ENCODE assay signal across 30 cellular contexts in the genomic region with DNA sequence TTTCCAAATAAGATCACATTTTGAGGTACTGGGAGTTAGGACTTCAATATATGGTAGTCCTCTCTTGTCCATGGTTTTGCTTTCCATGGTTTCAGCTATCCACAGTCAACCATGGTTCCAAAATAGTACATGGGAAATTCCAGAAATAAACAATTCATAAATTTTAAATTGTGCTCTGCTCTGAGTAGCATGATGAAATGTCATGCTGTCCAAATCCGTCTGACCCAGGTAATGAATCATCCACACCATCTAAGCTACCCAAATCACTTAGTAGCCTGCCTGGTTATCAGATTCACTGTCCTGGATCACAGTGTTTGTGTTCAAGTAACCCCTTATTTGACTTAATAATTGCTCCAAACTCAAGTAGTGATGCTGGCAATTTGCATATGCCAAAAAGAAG.
DNase-seq lines count a peak whose midpoint lies in the region; ATAC-seq, FAIRE-seq and TF ChIP-seq lines count a peak whose summit lies in the region.
"Had no signal": no experiment of that assay in that cellular context is flagged by ENCODE, and none has a peak within 500 bp of the region (broad histone marks: within the 10 kb centered on the region; RNA-seq: fewer than 3 reads in every experiment).

No MANE protein-coding gene starts in this region.

- intact Hi-C loops in aorta (cut with DNase I) (no loop called here), OCI-LY7 (cut with micrococcal nuclease; ENCODE audit: unreplicated experiment) (no loop called here)

- no peak for ATAC-seq in aorta (ENCODE audit: low FRiP score)
- ATAC-seq: activated CD8-positive, alpha-beta T cell treated with anti-CD3 and anti-CD28 coated beads for 36 hours; CD8-positive, alpha-beta T cell; gastroesophageal sphincter had no signal

- H3K9me2 ChIP-seq in OCI-LY7 (ENCODE audit: insufficient read depth, low read length): no peaks in the 10 kb centered on the region

- no peak for FAIRE-seq in bronchial epithelial cell (lab: Jason Lieb, UNC)
- FAIRE-seq: A204.1, GM12878, small intestine had no signal

- H3K36me3 ChIP-seq in ACC112 (ENCODE audit: insufficient read depth, low read length) (no peaks in the 10 kb centered on the region), bronchial epithelial cell (ENCODE audit: control insufficient read depth, insufficient read depth, low read length) (no peaks in the 10 kb centered on the region), aorta (ENCODE audit: control insufficient read depth in 1 of 2, insufficient read depth in 2 of 2, low read length in 1 of 2) (no peaks in the 10 kb centered on the region), OCI-LY7 (ENCODE audit: insufficient read depth, low read length) (no peaks in the 10 kb centered on the region)
- H3K36me3 ChIP-seq: colonic mucosa, gastroesophageal sphincter, ovary, SJSA1 had no signal

- H2AFZ ChIP-seq in ACC112 (ENCODE audit: low read length, unreplicated experiment): no peak overlapping the region
- no peak overlapping the region for H2AFZ ChIP-seq in OCI-LY7 (ENCODE audit: low read length)

- peaks cover 13% of the 10 kb centered on the region for H3K4me1 ChIP-seq in ACC112 (ENCODE audit: control insufficient read depth, insufficient read depth, low read length, unreplicated experiment)
- H3K4me1 ChIP-seq in aorta (ENCODE audit: control insufficient read depth in 1 of 2, insufficient read depth in 2 of 2, low read length in 2 of 2): no peaks in the 10 kb centered on the region
- H3K4me1 ChIP-seq in OCI-LY7 (ENCODE audit: insufficient read depth, low read length, poor library complexity, severe bottlenecking): no peaks in the 10 kb centered on the region
- H3K4me1 ChIP-seq: colonic mucosa had no signal

- H3K4me3 ChIP-seq in ACC112 (ENCODE audit: low read depth, low read length) (no peak overlapping the region), bronchial epithelial cell (ENCODE audit: low read depth, low read length) (no peak overlapping the region), aorta (ENCODE audit: low read length in 2 of 2) (no peak overlapping the region), OCI-LY7 (ENCODE audit: low read depth, low read length, poor library complexity, severe bottlenecking) (no peak overlapping the region)
- H3K4me3 ChIP-seq: colonic mucosa, gastroesophageal sphincter, GM12878, ovary, SJSA1 had no signal

- H4K20me1 ChIP-seq in OCI-LY7 (ENCODE audit: insufficient read depth, low read length): no peaks in the 10 kb centered on the region

- H3K27me3 ChIP-seq in ACC112 (ENCODE audit: insufficient read depth, low read length) (no peaks in the 10 kb centered on the region), bronchial epithelial cell (ENCODE audit: control insufficient read depth, insufficient read depth, low read length) (no peaks in the 10 kb centered on the region), aorta (ENCODE audit: control insufficient read depth in 1 of 2, insufficient read depth in 2 of 2, low read length in 1 of 2) (no peaks in the 10 kb centered on the region)
- H3K27me3 ChIP-seq: colonic mucosa, gastroesophageal sphincter, ovary, SJSA1 had no signal

- no peak overlapping the region for H3K4me2 ChIP-seq in OCI-LY7 (ENCODE audit: low read length)
- H3K4me2 ChIP-seq: KMS-11 had no signal

- BruUV-seq in OCI-LY7 (replicated peaks; lab: Mats Ljungman, UMichigan): no TSS peak

- no peaks in the 10 kb centered on the region for H3K9me3 ChIP-seq in aorta (ENCODE audit: control insufficient read depth, low read length)
- no peaks in the 10 kb centered on the region for H3K9me3 ChIP-seq in OCI-LY7 (ENCODE audit: low read length)
- H3K9me3 ChIP-seq: colonic mucosa, gastroesophageal sphincter, ovary, SJSA1 had no signal

- CTCF ChIA-PET in OCI-LY7 (lab: Charles Lee; ENCODE audit: unreplicated experiment): no interaction called here

- H3K27ac ChIP-seq in ACC112 (ENCODE audit: low read depth, low read length): peak overlapping the region; percentile 11; the same call in 1 of the 2 replicates
- no peak overlapping the region for H3K27ac ChIP-seq in aorta (ENCODE audit: low read depth in 1 of 2, low read length in 2 of 2)
- H3K27ac ChIP-seq in OCI-LY7 (ENCODE audit: low read depth, low read length, poor library complexity, severe bottlenecking): no peak overlapping the region
- H3K27ac ChIP-seq: colonic mucosa, gastroesophageal sphincter, KMS-11, ovary, SJSA1 had no signal

- POLR2A ChIA-PET in OCI-LY7 (lab: Charles Lee): no interaction called here

- 43 to 45% methylated on average over 1 of the region's 1 CpG for WGBS in aorta, 2 donors

- DNase-seq in HT1080 (ENCODE audit: low read depth): peak; percentile 7
- peak; percentile 76 for DNase-seq in bronchial epithelial cell (ENCODE audit: low read depth)
- peak; percentile 67 for DNase-seq in iris pigment epithelial cell (ENCODE audit: low read depth)
- no peak for DNase-seq in aorta
- DNase-seq in NCI-H524 (lab: John Stamatoyannopoulos, UW): no peak
- DNase-seq in OCI-LY7 (ENCODE audit: low spot score): no peak
- no peak for DNase-seq in NCI-H2107 treated with DMSO at 0.1 percent for 48 hours (lab: John Stamatoyannopoulos, UW; ENCODE audit: unreplicated experiment)
- DNase-seq: activated CD8-positive, alpha-beta T cell treated with anti-CD3 and anti-CD28 coated beads for 36 hours; activated naive CD4-positive, alpha-beta T cell treated with anti-CD3 and anti-CD28 coated beads, Interleukin-2, amount 50 U/mL, for 16 hours; activated T-cell treated with anti-CD3 and anti-CD28 coated beads for 4 hours; amygdala; CD8-positive, alpha-beta T cell; colonic mucosa; effector CD8-positive, alpha-beta T cell; H7; NCI-H146; NCI-H2107; NCI-H446; NCI-H774; nephron progenitor cell; ovary; small intestine; stimulated activated naive CD4-positive, alpha-beta T cell; T-helper 9 cell had no signal

- TF ChIP-seq CTCF in bronchial epithelial cell (IDR thresholded peaks at IDR 0.05; ENCODE audit: insufficient read depth, low read length, severe bottlenecking) (no peak), OCI-LY7 (conservative IDR thresholded peaks at IDR 0.05; ENCODE audit: low read length) (no peak)

- H3K79me2 ChIP-seq in ACC112 (ENCODE audit: control insufficient read depth, insufficient read depth, low read length, unreplicated experiment): no peaks in the 10 kb centered on the region
- no peaks in the 10 kb centered on the region for H3K79me2 ChIP-seq in OCI-LY7 (ENCODE audit: insufficient read depth, low read depth, low read length)

Comparison
In these comparisons a context has a peak if more than half of its experiments do, and no peak if none do; other contexts are left out.
1. DNase-seq: peak in HT1080 (single experiment), bronchial epithelial cell (single experiment) and iris pigment epithelial cell (single experiment); none in aorta (0 of 2), NCI-H524 (0 of 2), OCI-LY7 (single experiment) and NCI-H2107 treated with DMSO at 0.1 percent for 48 hours (single experiment).